ENCODE assay signal across 17 cellular contexts in the genomic region with DNA sequence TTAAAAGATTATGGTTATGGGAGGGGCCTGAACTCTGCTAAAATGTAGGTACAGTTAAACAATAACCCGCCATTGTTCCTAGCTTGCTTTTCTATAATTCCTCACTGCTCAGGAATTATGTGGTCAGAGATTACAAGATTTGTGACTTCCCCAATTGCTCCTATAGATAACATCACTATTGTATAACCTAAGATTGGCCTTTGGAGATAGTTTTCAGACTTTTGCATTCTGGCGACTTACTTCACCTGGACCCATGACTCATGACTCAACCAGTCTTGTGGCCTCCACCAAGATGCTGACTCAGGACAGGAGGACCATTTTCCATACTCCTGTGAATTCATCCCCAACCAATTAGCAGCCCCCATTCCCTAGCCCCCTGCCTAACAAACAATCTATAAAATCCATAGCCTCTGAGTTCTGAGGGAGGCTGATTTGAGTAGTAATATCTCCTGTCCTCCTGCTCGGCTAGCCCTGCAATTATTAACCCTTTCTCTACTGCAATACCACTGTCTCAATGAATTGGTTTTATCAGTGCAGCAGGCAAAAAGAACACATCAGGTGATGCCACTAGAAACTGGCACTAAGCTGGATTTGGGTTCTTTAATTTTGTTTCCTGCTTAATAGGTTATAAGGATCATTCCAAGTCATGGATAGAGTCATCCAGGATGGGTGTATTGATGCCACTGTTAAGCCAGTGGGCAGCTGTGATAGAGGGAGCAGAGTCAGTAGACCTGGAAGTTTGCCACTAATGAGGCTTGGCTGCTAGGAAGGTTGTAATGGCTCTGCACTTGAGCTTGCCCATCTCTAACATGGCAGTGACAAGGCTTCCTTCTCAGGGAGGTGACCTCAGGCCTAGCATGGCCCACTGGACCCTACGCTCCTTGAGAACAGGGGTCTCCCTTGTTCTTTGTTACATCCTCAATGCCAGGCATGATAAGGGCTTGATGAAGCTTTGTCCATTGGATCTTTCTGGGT.
A peak's percentile ranks its signal among the peaks of the same experiment; 100 is the strongest.
DNase-seq lines count a peak whose midpoint lies in the region; ATAC-seq and TF ChIP-seq lines count a peak whose summit lies in the region.
"Had no signal": no experiment of that assay in that cellular context is flagged by ENCODE, and none has a peak within 500 bp of the region (broad histone marks: within the 10 kb centered on the region; RNA-seq: fewer than 3 reads in every experiment).

No MANE protein-coding gene starts in this region.

- TF ChIP-seq POLR2A in NB4 (IDR thresholded peaks at IDR 0.05; ENCODE audit: extremely low read depth, insufficient read length) = no peak

- ATAC-seq in GM18520 (IDR thresholded peaks at IDR 0.05; ENCODE audit: unreplicated experiment) = no peak
- ATAC-seq: SK-N-SH treated with all-trans-retinoic acid at 6 μM for 48 hours had no signal

- no peak for DNase-seq in activated CD4-positive, alpha-beta memory T cell treated with anti-CD3 and anti-CD28 coated beads, Interleukin-2, amount 10 ng/mL, durations not matched to agents 7 days and 5 days
- no peak for DNase-seq in activated CD4-positive, alpha-beta memory T cell treated with anti-CD3 and anti-CD28 coated beads for 36 hours
- DNase-seq in NB4 (ENCODE audit: low read depth) (peak; percentile 26), epithelial cell of prostate (ENCODE audit: low read depth, low spot score) (peak; percentile 90)
- DNase-seq in activated naive CD4-positive, alpha-beta T cell treated with anti-CD3 and anti-CD28 coated beads for 36 hours = no peak
- DNase-seq in stimulated activated CD4-positive, alpha-beta T cell treated with anti-CD3 and anti-CD28 coated beads, Interleukin-1b, Interleukin-23, amount 100 ng/mL, for 48 hours = no peak
- DNase-seq: DMS153; NCI-H2107; NK-92 treated with Interleukin-12 subunit alpha and Interleukin-12 subunit beta, amount 100 ng/mL, for 24 hours; ovary; stimulated activated CD4-positive, alpha-beta T cell treated with anti-CD3 and anti-CD28 coated beads, Interleukin-15, amount 100 ng/mL, for 24 hours had no signal

- H3K4me1 Mint-ChIP-seq in activated CD4-positive, alpha-beta memory T cell treated with anti-CD3 and anti-CD28 coated beads, Interleukin-2, amount 10 ng/mL, durations not matched to agents 7 days and 5 days = peaks cover 47% of the 10 kb centered on the region
- H3K4me1 Mint-ChIP-seq in activated CD4-positive, alpha-beta memory T cell treated with anti-CD3 and anti-CD28 coated beads for 36 hours (ENCODE audit: low read depth) = peaks cover 46% of the 10 kb centered on the region
- H3K4me1 Mint-ChIP-seq in activated naive CD4-positive, alpha-beta T cell treated with anti-CD3 and anti-CD28 coated beads for 36 hours (ENCODE audit: low read depth) = peaks cover 48% of the 10 kb centered on the region

- H3K27ac ChIP-seq in epithelial cell of prostate (peak overlapping the region; percentile 99), skin epidermis (peak overlapping the region in 15 of 21 experiments; percentile 13 to 73 (median 62))
- H3K27ac ChIP-seq: ovary had no signal

- H3K27me3 Mint-ChIP-seq in activated CD4-positive, alpha-beta memory T cell treated with anti-CD3 and anti-CD28 coated beads, Interleukin-2, amount 10 ng/mL, durations not matched to agents 7 days and 5 days = no peaks in the 10 kb centered on the region
- no peaks in the 10 kb centered on the region for H3K27me3 Mint-ChIP-seq in activated CD4-positive, alpha-beta memory T cell treated with anti-CD3 and anti-CD28 coated beads for 36 hours
- no peaks in the 10 kb centered on the region for H3K27me3 Mint-ChIP-seq in activated naive CD4-positive, alpha-beta T cell treated with anti-CD3 and anti-CD28 coated beads for 36 hours (ENCODE audit: low read depth)
- H3K27me3 Mint-ChIP-seq: memory B cell had no signal

- peaks cover 10% of the 10 kb centered on the region for H3K36me3 Mint-ChIP-seq in activated CD4-positive, alpha-beta memory T cell treated with anti-CD3 and anti-CD28 coated beads, Interleukin-2, amount 10 ng/mL, durations not matched to agents 7 days and 5 days (ENCODE audit: low read depth)
- no peaks in the 10 kb centered on the region for H3K36me3 Mint-ChIP-seq in activated CD4-positive, alpha-beta memory T cell treated with anti-CD3 and anti-CD28 coated beads for 36 hours
- H3K36me3 Mint-ChIP-seq in activated naive CD4-positive, alpha-beta T cell treated with anti-CD3 and anti-CD28 coated beads for 36 hours (ENCODE audit: low read depth) = no peaks in the 10 kb centered on the region
- H3K36me3 Mint-ChIP-seq: memory B cell, type B pancreatic cell had no signal

- intact Hi-C loops in activated CD4-positive, alpha-beta memory T cell treated with anti-CD3 and anti-CD28 coated beads for 36 hours (cut with micrococcal nuclease) = no loop called here
- intact Hi-C loops in activated naive CD4-positive, alpha-beta T cell treated with anti-CD3 and anti-CD28 coated beads for 36 hours (cut with micrococcal nuclease) = loop anchor here (5.0 kb wide), 1 partner anchor 365 kb away; no protein-coding TSS in a partner anchor

- no peak overlapping the region for H3K4me3 Mint-ChIP-seq in activated CD4-positive, alpha-beta memory T cell treated with anti-CD3 and anti-CD28 coated beads, Interleukin-2, amount 10 ng/mL, durations not matched to agents 7 days and 5 days
- H3K4me3 Mint-ChIP-seq in activated CD4-positive, alpha-beta memory T cell treated with anti-CD3 and anti-CD28 coated beads for 36 hours = no peak overlapping the region
- H3K4me3 Mint-ChIP-seq in activated naive CD4-positive, alpha-beta T cell treated with anti-CD3 and anti-CD28 coated beads for 36 hours = no peak overlapping the region
- H3K4me3 Mint-ChIP-seq: memory B cell, type B pancreatic cell, WTC11 had no signal

- TF ChIP-seq CTCF in NB4 (IDR thresholded peaks at IDR 0.05; ENCODE audit: low read depth, low read length) = no peak

- H3K9me3 Mint-ChIP-seq in activated CD4-positive, alpha-beta memory T cell treated with anti-CD3 and anti-CD28 coated beads, Interleukin-2, amount 10 ng/mL, durations not matched to agents 7 days and 5 days = peaks cover 9% of the 10 kb centered on the region
- peaks cover 11% of the 10 kb centered on the region for H3K9me3 Mint-ChIP-seq in activated CD4-positive, alpha-beta memory T cell treated with anti-CD3 and anti-CD28 coated beads for 36 hours
- H3K9me3 Mint-ChIP-seq in activated naive CD4-positive, alpha-beta T cell treated with anti-CD3 and anti-CD28 coated beads for 36 hours = peaks cover 3% of the 10 kb centered on the region
- H3K9me3 Mint-ChIP-seq: memory B cell had no signal

- CTCF ChIA-PET in activated CD4-positive, alpha-beta memory T cell treated with anti-CD3 and anti-CD28 coated beads, Interleukin-2, amount 10 ng/mL, durations not matched to agents 7 days and 5 days (lab: Charles Lee) = interaction anchor here (0.6 to 1.4 kb wide), 2 partner anchors 61 to 1109 kb away, joined by 3 read pairs; no protein-coding TSS in a partner anchor
- CTCF ChIA-PET in activated CD4-positive, alpha-beta memory T cell treated with anti-CD3 and anti-CD28 coated beads for 36 hours (lab: Charles Lee) = no interaction called here
- CTCF ChIA-PET in activated naive CD4-positive, alpha-beta T cell treated with anti-CD3 and anti-CD28 coated beads for 36 hours (lab: Charles Lee) = no interaction called here

- peak overlapping the region; percentile 11 for H3K27ac Mint-ChIP-seq in activated CD4-positive, alpha-beta memory T cell treated with anti-CD3 and anti-CD28 coated beads, Interleukin-2, amount 10 ng/mL, durations not matched to agents 7 days and 5 days
- H3K27ac Mint-ChIP-seq in activated CD4-positive, alpha-beta memory T cell treated with anti-CD3 and anti-CD28 coated beads for 36 hours = no peak overlapping the region
- H3K27ac Mint-ChIP-seq in activated naive CD4-positive, alpha-beta T cell treated with anti-CD3 and anti-CD28 coated beads for 36 hours = no peak overlapping the region
- H3K27ac Mint-ChIP-seq: memory B cell, type B pancreatic cell, WTC11 had no signal

- POLR2A ChIA-PET in activated CD4-positive, alpha-beta memory T cell treated with anti-CD3 and anti-CD28 coated beads, Interleukin-2, amount 10 ng/mL, durations not matched to agents 7 days and 5 days (lab: Charles Lee) = no interaction called here
- POLR2A ChIA-PET in activated CD4-positive, alpha-beta memory T cell treated with anti-CD3 and anti-CD28 coated beads for 36 hours (lab: Charles Lee) = no interaction called here

- H3K4me3 ChIP-seq in NB4 (ENCODE audit: low read depth, low read length) (no peak overlapping the region), skin epidermis (no peak overlapping the region)
- H3K4me3 ChIP-seq: ovary had no signal

Comparison
In these comparisons a context has a peak if more than half of its experiments do, and no peak if none do; other contexts are left out.
1. DNase-seq: peak in NB4 (single experiment) and epithelial cell of prostate (single experiment); none in activated CD4-positive, alpha-beta memory T cell treated with anti-CD3 and anti-CD28 coated beads, Interleukin-2, amount 10 ng/mL, durations not matched to agents 7 days and 5 days (single experiment), activated CD4-positive, alpha-beta memory T cell treated with anti-CD3 and anti-CD28 coated beads for 36 hours (single experiment), activated naive CD4-positive, alpha-beta T cell treated with anti-CD3 and anti-CD28 coated beads for 36 hours (single experiment) and stimulated activated CD4-positive, alpha-beta T cell treated with anti-CD3 and anti-CD28 coated beads, Interleukin-1b, Interleukin-23, amount 100 ng/mL, for 48 hours (single experiment).